In the genomic region with DNA sequence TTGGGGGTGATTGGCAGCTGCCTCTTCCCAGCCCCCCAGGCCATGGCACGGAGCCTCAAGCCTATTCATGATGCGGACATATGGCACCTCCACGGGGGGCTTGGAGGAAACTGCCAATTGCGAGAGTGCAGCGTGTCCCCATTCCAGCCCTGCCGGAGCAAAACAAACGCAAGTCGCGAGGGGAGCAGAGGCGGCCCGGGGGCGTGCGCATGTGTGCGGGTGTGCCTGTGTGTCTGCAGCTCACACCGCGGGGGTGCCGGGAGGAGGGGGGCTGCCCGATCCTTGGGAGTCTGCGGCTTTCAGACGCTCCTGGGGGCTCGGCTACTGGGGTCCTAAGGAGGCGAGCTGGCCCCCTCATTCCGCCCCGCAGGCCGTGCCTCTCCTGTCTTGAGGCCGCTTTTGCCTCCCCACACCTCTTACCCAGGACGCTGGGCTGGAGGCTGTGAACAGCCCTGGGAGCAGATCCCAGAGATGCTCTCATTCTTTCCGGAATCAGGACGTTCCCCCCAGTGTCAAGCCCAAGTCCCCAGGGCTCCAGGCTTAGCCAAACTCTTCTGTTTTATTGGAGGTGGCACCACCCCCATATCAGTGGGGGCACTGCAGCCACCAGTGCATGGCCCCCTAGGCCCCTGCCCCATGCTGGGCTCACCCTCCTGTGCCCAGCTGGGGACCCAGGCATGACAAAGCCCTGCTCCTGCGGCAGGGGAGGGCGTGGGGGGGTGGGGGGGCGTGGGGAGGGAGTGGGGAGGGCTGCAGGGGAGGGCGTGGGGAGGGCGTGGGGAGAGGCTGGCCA, we compare ENCODE assay signal across 21 cellular contexts. TPM values are rescaled to one million over a fixed set of nuclear protein-coding genes. Genes with fewer than 3 reads are reported as not detected.
DNase-seq lines count a peak whose midpoint lies in the region; ATAC-seq and TF ChIP-seq lines count a peak whose summit lies in the region.
"Had no signal": no experiment of that assay in that cellular context is flagged by ENCODE, and none has a peak within 500 bp of the region (broad histone marks: within the 10 kb centered on the region; RNA-seq: fewer than 3 reads in every experiment).

No MANE protein-coding gene starts in this region.

- H3K27me3 Mint-ChIP-seq in H9 (ENCODE audit: low read depth): peaks cover 39% of the 10 kb centered on the region
- H3K27me3 Mint-ChIP-seq in glutamatergic neuron (ENCODE audit: unreplicated experiment): peaks cover 7% of the 10 kb centered on the region

- no peak overlapping the region for H2BK5ac ChIP-seq in H9 (ENCODE audit: insufficient read length, low read length)

- H4K5ac ChIP-seq in H9 (ENCODE audit: insufficient read length, low read depth, low read length): no peak overlapping the region

- no peak overlapping the region for H2AFZ ChIP-seq in H9 (ENCODE audit: low read length)
- H2AFZ ChIP-seq: hepatocyte had no signal

- H3K79me1 ChIP-seq in H9 (ENCODE audit: insufficient read depth, low read depth, low read length, poor library complexity, severe bottlenecking): no peaks in the 10 kb centered on the region

- H3K9me3 Mint-ChIP-seq in H9 (no peaks in the 10 kb centered on the region), glutamatergic neuron (ENCODE audit: unreplicated experiment) (peaks cover 6% of the 10 kb centered on the region)
- H3K9me3 Mint-ChIP-seq in activated naive CD4-positive, alpha-beta T cell treated with anti-CD3 and anti-CD28 coated beads, Interleukin-2, amount 50 U/mL, for 72 hours: no peaks in the 10 kb centered on the region
- H3K9me3 Mint-ChIP-seq: memory B cell; naive thymus-derived CD8-positive, alpha-beta T cell had no signal

- WGBS in H9 (ENCODE audit: extremely low coverage, insufficient read length, low lambda C conversion rate): no CpG with 5 or more reads among the region's 34 CpGs

- H3K4me3 Mint-ChIP-seq in H9 (peak overlapping the region in 1 of 2 experiments; percentile 54; a peak in 2 of 5 replicates), glutamatergic neuron (ENCODE audit: unreplicated experiment) (no peak overlapping the region)
- H3K4me3 Mint-ChIP-seq: memory B cell; naive thymus-derived CD8-positive, alpha-beta T cell had no signal

- H3K27ac Mint-ChIP-seq in H9 (no peak overlapping the region), glutamatergic neuron (ENCODE audit: unreplicated experiment) (no peak overlapping the region)
- no peak overlapping the region for H3K27ac Mint-ChIP-seq in activated naive CD4-positive, alpha-beta T cell treated with anti-CD3 and anti-CD28 coated beads, Interleukin-2, amount 50 U/mL, for 72 hours
- H3K27ac Mint-ChIP-seq: memory B cell had no signal

- peak; percentile 96 for DNase-seq in DMS 273 (lab: John Stamatoyannopoulos, UW; ENCODE audit: unreplicated experiment)
- DNase-seq in H9: peak; percentile 65
- DNase-seq in NCI-H446 (lab: John Stamatoyannopoulos, UW): peak; percentile 79 to 94
- DNase-seq in glutamatergic neuron: peak; percentile 49
- DNase-seq in activated naive CD4-positive, alpha-beta T cell treated with anti-CD3 and anti-CD28 coated beads, Interleukin-2, amount 50 U/mL, for 72 hours (ENCODE audit: low spot score in 2 of 2): no peak
- DNase-seq in activated CD4-positive, alpha-beta T cell treated with anti-CD3 and anti-CD28 coated beads, Interleukin-2, amount 50 U/mL, for 1 hour: no peak
- DNase-seq in omental fat pad (ENCODE audit: low spot score): no peak
- DNase-seq: activated CD4-positive, CD25-positive, alpha-beta regulatory T cell treated with anti-CD3 and anti-CD28 coated beads, Interleukin-2, amount 50 U/mL, for 72 hours; body of pancreas; KBM-7; kidney glomerular epithelial cell; naive thymus-derived CD8-positive, alpha-beta T cell; SJCRH30; small intestine; stimulated activated CD4-positive, alpha-beta T cell treated with anti-CD3 and anti-CD28 coated beads, Interleukin-4, amount 100 ng/mL, for 1 hour; stomach had no signal

- peaks cover 7 to 19% of the 10 kb centered on the region in 2 experiments for H3K4me1 Mint-ChIP-seq in H9
- H3K4me1 Mint-ChIP-seq in glutamatergic neuron (ENCODE audit: low read depth, unreplicated experiment): peaks cover 26% of the 10 kb centered on the region

- TF ChIP-seq CTCF in H9 (conservative IDR thresholded peaks at IDR 0.05): no peak
- no peak for TF ChIP-seq CTCF in glutamatergic neuron (IDR thresholded peaks at IDR 0.05; ENCODE audit: partially characterized antibody, unreplicated experiment)
- TF ChIP-seq CTCF in omental fat pad (IDR thresholded peaks at IDR 0.05): no peak

- no peak overlapping the region; the same call in 1 of the 2 replicates for H3K14ac ChIP-seq in H9 (ENCODE audit: insufficient read depth, low read length)

- no peaks in the 10 kb centered on the region for H3K23me2 ChIP-seq in H9 (ENCODE audit: insufficient read length, low read depth, low read length, poor library complexity, severe bottlenecking)

- H3K27me3 ChIP-seq in H9 (ENCODE audit: insufficient read depth, low read length): no peaks in the 10 kb centered on the region
- H3K27me3 ChIP-seq: body of pancreas, upper lobe of left lung had no signal

- no peak overlapping the region for H2AK5ac ChIP-seq in H9 (ENCODE audit: insufficient read length, low read length)

- H3K4me2 ChIP-seq in H9 (ENCODE audit: insufficient read depth, insufficient read length, low read length): no peak overlapping the region
- H3K4me2 ChIP-seq: hepatocyte had no signal

- no peaks in the 10 kb centered on the region for H4K20me1 ChIP-seq in H9 (ENCODE audit: control insufficient read depth, insufficient read depth, insufficient read length)

- H3K9ac ChIP-seq in H9 (ENCODE audit: extremely low read depth, insufficient read length, low read length): no peak overlapping the region

- H3K9me3 ChIP-seq in H9 (ENCODE audit: control insufficient read depth, low read depth, low read length): no peaks in the 10 kb centered on the region
- H3K9me3 ChIP-seq: body of pancreas, SJCRH30, stomach, upper lobe of left lung had no signal

- no peak overlapping the region for H3K18ac ChIP-seq in H9 (ENCODE audit: insufficient read length, low read depth, low read length)

- H4K91ac ChIP-seq in H9 (ENCODE audit: insufficient read length, low read depth, low read length): no peak overlapping the region

- H3K36me3 Mint-ChIP-seq in H9 (ENCODE audit: insufficient read depth in 1 of 3, low read depth in 3 of 3) (no peaks in the 10 kb centered on the region), glutamatergic neuron (ENCODE audit: unreplicated experiment) (no peaks in the 10 kb centered on the region)
- no peaks in the 10 kb centered on the region for H3K36me3 Mint-ChIP-seq in activated naive CD4-positive, alpha-beta T cell treated with anti-CD3 and anti-CD28 coated beads, Interleukin-2, amount 50 U/mL, for 72 hours
- H3K36me3 Mint-ChIP-seq: naive thymus-derived CD8-positive, alpha-beta T cell had no signal

- no peak overlapping the region for H2BK15ac ChIP-seq in H9 (ENCODE audit: low read depth, low read length)

- ATAC-seq in activated naive CD4-positive, alpha-beta T cell treated with anti-CD3 and anti-CD28 coated beads, Interleukin-2, amount 50 U/mL, for 72 hours: no peak
- ATAC-seq in GM21786 (IDR thresholded peaks at IDR 0.05; ENCODE audit: unreplicated experiment) (no peak), omental fat pad (ENCODE audit: low FRiP score) (no peak)
- ATAC-seq: body of pancreas; naive thymus-derived CD8-positive, alpha-beta T cell had no signal

- no peak overlapping the region for H3T11ph ChIP-seq in H9 (ENCODE audit: low read length)

- H3K4me1 ChIP-seq in H9 (ENCODE audit: insufficient read depth, low read length): no peaks in the 10 kb centered on the region
- H3K4me1 ChIP-seq: SJCRH30, stomach, upper lobe of left lung had no signal

- H2BK20ac ChIP-seq in H9 (ENCODE audit: low read depth, low read length, poor library complexity, severe bottlenecking): no peak overlapping the region

- no peak overlapping the region for H2BK120ac ChIP-seq in H9 (ENCODE audit: low read depth, low read length, poor library complexity, severe bottlenecking)

- no peak overlapping the region for H3K4ac ChIP-seq in H9 (ENCODE audit: low read depth, low read length)

- no peaks in the 10 kb centered on the region for H3K79me2 ChIP-seq in H9 (ENCODE audit: insufficient read depth, low read length)
- H3K79me2 ChIP-seq: hepatocyte had no signal

- H3K23ac ChIP-seq in H9 (ENCODE audit: insufficient read length, low read depth, low read length): no peak overlapping the region

- H2BK12ac ChIP-seq in H9 (ENCODE audit: insufficient read length, low read depth, low read length): no peak overlapping the region

- no peak overlapping the region for H3K56ac ChIP-seq in H9 (ENCODE audit: insufficient read length, low read depth, low read length)

- H3K27ac ChIP-seq in H9 (ENCODE audit: insufficient read length, low read depth, low read length): no peak overlapping the region
- H3K27ac ChIP-seq: body of pancreas, hepatocyte, SJCRH30, stomach, upper lobe of left lung had no signal

- H4K8ac ChIP-seq in H9 (replicated peaks; ENCODE audit: insufficient read length, low read depth, low read length): no peak overlapping the region

RNA-seq across cellular contexts. Expression of gene ENDOV, which starts 29.1 kb away (rescaled TPM):
- total RNA-seq in H9 (2021): 14.8 and 17.1 TPM in 2 replicates
- 42.1 TPM for total RNA-seq in glutamatergic neuron (ENCODE audit: unreplicated experiment)
- total RNA-seq in activated naive CD4-positive, alpha-beta T cell treated with anti-CD3 and anti-CD28 coated beads, Interleukin-2, amount 50 U/mL, for 72 hours: 10 to 100 TPM in 1 of 2 donors, 1 to 10 TPM in 1; 8.8 to 13.0 TPM
- 10 to 100 TPM in 1 of 4 donors, 1 to 10 TPM in 3; 6.9 to 16.6 (median 8.1) TPM for total RNA-seq in omental fat pad

RNA-seq across cellular contexts. Expression of gene NPTX1, which starts 32.3 kb away (rescaled TPM):
- 20.5 and 20.8 TPM in 2 replicates for total RNA-seq in H9 (2021)
- 18.1 TPM for total RNA-seq in glutamatergic neuron (ENCODE audit: unreplicated experiment)
- 100 to 1,000 TPM in 1 of 2 donors, 10 to 100 TPM in 1; 23.0 to 135 TPM for total RNA-seq in activated naive CD4-positive, alpha-beta T cell treated with anti-CD3 and anti-CD28 coated beads, Interleukin-2, amount 50 U/mL, for 72 hours
- under 1 TPM in 3 of 4 donors, not detected in 1; 0.16 to 0.96 (median 0.19) TPM for total RNA-seq in omental fat pad
- total RNA-seq: endothelial cell of umbilical vein; naive thymus-derived CD8-positive, alpha-beta T cell; SJCRH30 had no signal

Comparison
In these comparisons a context has a peak if more than half of its experiments do, and no peak if none do; other contexts are left out.
1. DNase-seq: peak in DMS 273 (single experiment), H9 (single experiment), NCI-H446 (2 of 2) and glutamatergic neuron (single experiment); none in activated naive CD4-positive, alpha-beta T cell treated with anti-CD3 and anti-CD28 coated beads, Interleukin-2, amount 50 U/mL, for 72 hours (0 of 2), activated CD4-positive, alpha-beta T cell treated with anti-CD3 and anti-CD28 coated beads, Interleukin-2, amount 50 U/mL, for 1 hour (single experiment) and omental fat pad (single experiment).